Comparison of ENCODE assay signal across 21 cellular contexts in genomic region chr19:23470873-23471555, GRCh38.
DNase-seq lines count a peak whose midpoint lies in the region; ATAC-seq and TF ChIP-seq lines count a peak whose summit lies in the region.
"Had no signal": no experiment of that assay in that cellular context is flagged by ENCODE, and none has a peak within 500 bp of the region (broad histone marks: within the 10 kb centered on the region; RNA-seq: fewer than 3 reads in every experiment).

No MANE protein-coding gene starts in this region.

- TF ChIP-seq EP300 in esophagus muscularis mucosa (IDR thresholded peaks at IDR 0.05): no peak

- intact Hi-C loops in esophagus muscularis mucosa (cut with DNase I): no loop called here

- ATAC-seq in GM19467 (IDR thresholded peaks at IDR 0.05; ENCODE audit: unreplicated experiment): no peak
- ATAC-seq: left cardiac atrium; pancreas; stimulated activated naive B cell treated with anti-CD40 and anti-IgM and Interleukin-4, amounts not matched to agents 10 μg/mL and 1 μg/mL and 100 μg/mL, for 72 hours had no signal

- H3K9me3 ChIP-seq in HUES64 (ENCODE audit: insufficient read depth, low read depth, low read length) (peaks cover 72% of the 10 kb centered on the region), esophagus muscularis mucosa (no peaks in the 10 kb centered on the region), osteoblast (ENCODE audit: low read depth, low read length) (no peaks in the 10 kb centered on the region)
- H3K9me3 ChIP-seq: pancreas had no signal

- DNase-seq in DMS 273 (lab: John Stamatoyannopoulos, UW; ENCODE audit: unreplicated experiment) (peak; percentile 15), DMS 273 treated with DMSO at 0.1 percent for 48 hours (lab: John Stamatoyannopoulos, UW) (no peak), esophagus muscularis mucosa (ENCODE audit: extremely low spot score) (no peak), osteoblast (ENCODE audit: insufficient read length, low spot score, missing footprints) (peak; percentile 21), foreskin melanocyte (no peak), AG20443 (ENCODE audit: low spot score) (no peak)
- DNase-seq: activated CD4-positive, alpha-beta T cell treated with anti-CD3 and anti-CD28 coated beads, Interleukin-2, amount 10 ng/mL, durations not matched to agents 24 days and 14 days; activated naive CD4-positive, alpha-beta T cell treated with Interleukin-2 at 50 U/mL for 16 hours; activated T-cell treated with anti-CD3 and anti-CD28 coated beads for 4 hours; head of caudate nucleus; KG1; left cardiac atrium; NCI-H1417 treated with DMSO at 0.1 percent for 48 hours; spleen; stimulated activated naive B cell treated with anti-CD40 and anti-IgM and Interleukin-4, amounts not matched to agents 10 μg/mL and 1 μg/mL and 100 μg/mL, for 72 hours; T1000 had no signal

- no peak for TF ChIP-seq CTCF in esophagus muscularis mucosa (IDR thresholded peaks at IDR 0.05)
- no peak for TF ChIP-seq CTCF in osteoblast (IDR thresholded peaks at IDR 0.05; ENCODE audit: extremely low read depth, low read depth, low read length)

- peaks cover 19% of the 10 kb centered on the region for H3K27me3 ChIP-seq in HUES64 (ENCODE audit: insufficient read depth, low read length)
- peaks cover 0 to 39% (median 0%) of the 10 kb centered on the region in 4 donors for H3K27me3 ChIP-seq in esophagus muscularis mucosa
- no peaks in the 10 kb centered on the region for H3K27me3 ChIP-seq in osteoblast (ENCODE audit: insufficient read depth, low read length)
- H3K27me3 ChIP-seq: SJSA1 had no signal

- no peaks in the 10 kb centered on the region for H4K20me1 ChIP-seq in osteoblast (ENCODE audit: insufficient read depth, low read length)

- no peaks in the 10 kb centered on the region for H3K79me2 ChIP-seq in osteoblast (ENCODE audit: insufficient read depth, low read length)

- no peaks in the 10 kb centered on the region for H3K4me1 ChIP-seq in HUES64 (ENCODE audit: insufficient read depth, low read length)
- H3K4me1 ChIP-seq in esophagus muscularis mucosa: peaks cover 0 to 8% (median 5%) of the 10 kb centered on the region in 4 donors
- H3K4me1 ChIP-seq in osteoblast (ENCODE audit: insufficient read depth, low read length): no peaks in the 10 kb centered on the region
- H3K4me1 ChIP-seq: pancreas, SJSA1, spleen had no signal

- H3K4me3 ChIP-seq in HUES64 (ENCODE audit: low read length): peak overlapping the region; percentile 46
- peak overlapping the region in 3 of 4 donors; percentile 10 to 25 (median 24) for H3K4me3 ChIP-seq in esophagus muscularis mucosa
- H3K4me3 ChIP-seq in osteoblast (ENCODE audit: insufficient read depth, low read length): no peak overlapping the region
- H3K4me3 ChIP-seq: pancreas, SJSA1 had no signal

- no peak overlapping the region for H2AFZ ChIP-seq in osteoblast (ENCODE audit: low read length)

- no peak overlapping the region for H3K27ac ChIP-seq in HUES64 (ENCODE audit: low read depth, low read length)
- H3K27ac ChIP-seq in esophagus muscularis mucosa (replicated peaks in 1 of 4): no peak overlapping the region
- H3K27ac ChIP-seq in osteoblast (ENCODE audit: low read depth, low read length): no peak overlapping the region
- H3K27ac ChIP-seq: 22Rv1, pancreas, SJSA1, spleen had no signal

- H3K4me2 ChIP-seq in osteoblast (ENCODE audit: insufficient read depth, low read length): no peak overlapping the region

- H3K36me3 ChIP-seq in HUES64 (ENCODE audit: insufficient read depth, low read length): no peaks in the 10 kb centered on the region
- no peaks in the 10 kb centered on the region for H3K36me3 ChIP-seq in esophagus muscularis mucosa
- H3K36me3 ChIP-seq in osteoblast (ENCODE audit: insufficient read depth, low read length): no peaks in the 10 kb centered on the region
- H3K36me3 ChIP-seq: pancreas, SJSA1, spleen had no signal

- H3K9ac ChIP-seq in HUES64 (ENCODE audit: low read depth, low read length): no peak overlapping the region

- WGBS in HUES64: 89% methylated on average over 49 of the region's 49 CpGs
- WGBS in esophagus muscularis mucosa: 17% methylated on average over 19 of the region's 49 CpGs

- TF ChIP-seq POLR2A in esophagus muscularis mucosa (IDR thresholded peaks at IDR 0.05; ENCODE audit: low read depth): no peak

Comparison
In these comparisons a context has a peak if more than half of its experiments do, and no peak if none do; other contexts are left out.
1. DNase-seq: peak in DMS 273 (single experiment) and osteoblast (single experiment); none in DMS 273 treated with DMSO at 0.1 percent for 48 hours (single experiment), esophagus muscularis mucosa (single experiment), foreskin melanocyte (single experiment) and AG20443 (single experiment).